Comparison of ENCODE assay signal across 8 cellular contexts in genomic region chr11:26490546-26490945, GRCh38.
"Had no signal": no experiment of that assay in that cellular context is flagged by ENCODE, and none has a peak within 500 bp of the region (broad histone marks: within the 10 kb centered on the region; RNA-seq: fewer than 3 reads in every experiment).

No MANE protein-coding gene starts in this region.

- H3K9me3 ChIP-seq: HAP-1 had no signal

- H3K27ac ChIP-seq: GM23248, HL-60 had no signal

- DNase-seq: GM23248, GOT3, H7, HFFc6 had no signal

- ATAC-seq: HCT116, HepG2 had no signal

- H3K4me1 ChIP-seq: HAP-1 had no signal

- FAIRE-seq: HepG2 had no signal

- H3K36me3 ChIP-seq: HAP-1 had no signal

- H3K4me3 ChIP-seq: GM23248, HAP-1 had no signal
